ENCODE assay signal across 15 cellular contexts in the genomic region with DNA sequence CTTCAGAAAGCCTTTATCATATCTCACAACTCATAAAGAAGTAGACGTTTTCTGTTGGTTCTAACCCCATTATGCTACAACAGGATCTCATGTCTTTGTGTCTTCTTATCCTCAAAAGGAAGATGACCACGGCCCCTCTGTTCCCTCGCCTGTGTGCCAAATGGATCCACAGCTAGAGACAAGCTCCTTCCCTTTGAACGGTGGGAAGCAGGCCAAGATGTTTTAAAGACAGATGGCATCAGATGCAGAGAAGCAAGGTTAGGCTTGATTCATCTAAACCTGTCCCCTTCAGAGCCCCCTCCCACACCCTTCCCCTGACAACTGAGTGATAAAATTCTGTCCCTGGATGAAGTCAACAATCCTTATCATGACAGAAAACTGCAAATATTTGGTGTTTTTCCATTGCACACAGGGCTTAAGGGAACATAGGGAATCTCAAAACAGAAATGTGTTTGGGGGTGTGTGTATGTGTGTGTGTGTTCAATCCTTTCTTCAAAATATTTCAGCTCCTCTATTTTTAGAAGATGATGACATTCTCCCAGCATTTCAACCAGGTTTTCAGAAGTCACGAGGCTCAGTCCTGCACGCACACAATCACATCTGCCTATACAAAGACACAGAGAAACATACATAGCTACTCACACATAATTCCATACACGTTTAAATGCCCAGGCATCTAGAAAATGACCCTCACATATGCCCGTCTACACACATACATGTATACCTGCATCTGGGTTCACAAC. TPM values are rescaled to one million over a fixed set of nuclear protein-coding genes. Genes with fewer than 3 reads are reported as not detected.
DNase-seq lines count a peak whose midpoint lies in the region; ATAC-seq, FAIRE-seq and TF ChIP-seq lines count a peak whose summit lies in the region.
"Had no signal": no experiment of that assay in that cellular context is flagged by ENCODE, and none has a peak within 500 bp of the region (broad histone marks: within the 10 kb centered on the region; RNA-seq: fewer than 3 reads in every experiment).

No MANE protein-coding gene starts in this region.

- POLR2A ChIA-PET in activated CD4-positive, alpha-beta T cell treated with anti-CD3 and anti-CD28 coated beads, Interleukin-2, amount 10 ng/mL, durations not matched to agents 7 days and 5 days (lab: Charles Lee), result no interaction called here
- POLR2A ChIA-PET in H1 (lab: Charles Lee; ENCODE audit: partially characterized antibody), result no interaction called here

- no peak overlapping the region for H3K4me2 ChIP-seq in H1 (ENCODE audit: insufficient read depth in 1 of 2, low read depth in 2 of 2, low read length in 2 of 2)

- H3K27ac ChIP-seq in H1 (ENCODE audit: low read depth, low read length), result no peak overlapping the region
- peak overlapping the region; percentile 62 for H3K27ac ChIP-seq in muscle layer of duodenum (ENCODE audit: low read length)
- H3K27ac ChIP-seq: epithelial cell of prostate had no signal

- H3K14ac ChIP-seq in H1 (ENCODE audit: insufficient read length), result peak overlapping the region; percentile 90

- in situ Hi-C loops in GM13977 (cut with MboI; ENCODE audit: low pct_unique_long_range_greater_than_20kb, low sequenced_read_pairs, unreplicated experiment), result no loop called here

- H3K9me3 ChIP-seq in H1 (ENCODE audit: insufficient read depth in 2 of 2, low read depth in 1 of 2, low read length in 1 of 2) (no peaks in the 10 kb centered on the region), muscle layer of duodenum (ENCODE audit: control insufficient read depth in 1 of 2, low read length in 2 of 2) (no peaks in the 10 kb centered on the region)

- no peak overlapping the region for H3K4me3 Mint-ChIP-seq in activated CD4-positive, alpha-beta T cell treated with anti-CD3 and anti-CD28 coated beads, Interleukin-2, amount 10 ng/mL, durations not matched to agents 7 days and 5 days
- no peak overlapping the region for H3K4me3 Mint-ChIP-seq in activated CD8-positive, alpha-beta memory T cell treated with anti-CD3 and anti-CD28 coated beads, Interleukin-2, amount 10 ng/mL, durations not matched to agents 7 days and 5 days
- H3K4me3 Mint-ChIP-seq: activated T-cell treated with anti-CD3 and anti-CD28 coated beads, Interleukin-2, amount 50 U/mL, for 4 hours had no signal

- H3K36me3 Mint-ChIP-seq in activated CD4-positive, alpha-beta T cell treated with anti-CD3 and anti-CD28 coated beads, Interleukin-2, amount 10 ng/mL, durations not matched to agents 7 days and 5 days (ENCODE audit: low read depth), result no peaks in the 10 kb centered on the region
- no peaks in the 10 kb centered on the region for H3K36me3 Mint-ChIP-seq in activated CD8-positive, alpha-beta memory T cell treated with anti-CD3 and anti-CD28 coated beads, Interleukin-2, amount 10 ng/mL, durations not matched to agents 7 days and 5 days

- no peaks in the 10 kb centered on the region for H3K23me2 ChIP-seq in H1 (ENCODE audit: low read depth, low read length)

- H3K23ac ChIP-seq in H1 (ENCODE audit: insufficient read length), result no peak overlapping the region

- no peak overlapping the region for H3K4ac ChIP-seq in H1 (replicated peaks; ENCODE audit: insufficient read length, low read depth, low read length)

- H2AFZ ChIP-seq in H1 (ENCODE audit: low read length), result no peak overlapping the region

- no peak for TF ChIP-seq CTCF in H1 (IDR thresholded peaks at IDR 0.05; ENCODE audit: control extremely low read depth in 1 of 3, insufficient read depth in 1 of 3, low read depth in 1 of 3, low read length in 3 of 3)
- TF ChIP-seq CTCF in GM13977 (IDR thresholded peaks at IDR 0.05; ENCODE audit: extremely low read depth, insufficient read depth, missing control alignments), result no peak

- 86% methylated on average over 8 of the region's 8 CpGs; no CpG with 5 or more reads in 1 of the 2 experiments for WGBS in H1 (ENCODE audit: extremely low coverage in 1 of 2, insufficient coverage in 1 of 2, insufficient read length in 1 of 2, insufficient replicate concordance in 2 of 2, low coverage in 1 of 2, low lambda C conversion rate in 2 of 2, missing lambda C conversion rate in 1 of 2), 2 experiments

- no peak for ATAC-seq in activated CD8-positive, alpha-beta memory T cell treated with anti-CD3 and anti-CD28 coated beads, Interleukin-2, amount 10 ng/mL, durations not matched to agents 7 days and 5 days
- ATAC-seq: activated T-cell treated with anti-CD3 and anti-CD28 coated beads, Interleukin-2, amount 50 U/mL, for 4 hours had no signal

- TF ChIP-seq RAD21 in H1 (IDR thresholded peaks at IDR 0.05 in 1 of 2, conservative IDR thresholded peaks at IDR 0.05 in 1 of 2; ENCODE audit: low read depth in 2 of 2, low read length in 2 of 2), result no peak

- no peak overlapping the region for H3K9ac ChIP-seq in H1 (replicated peaks in 1 of 4; ENCODE audit: extremely low read depth in 1 of 4, low read depth in 3 of 4, low read length in 3 of 4)

- H2BK15ac ChIP-seq in H1 (ENCODE audit: low read length), result no peak overlapping the region

- no peaks in the 10 kb centered on the region for H3K27me3 ChIP-seq in H1 (replicated peaks in 1 of 4; ENCODE audit: control insufficient read depth in 3 of 4, extremely low read depth in 1 of 4, insufficient read depth in 3 of 4, low read length in 3 of 4)
- H3K27me3 ChIP-seq in muscle layer of duodenum (ENCODE audit: low read depth, low read length), result no peaks in the 10 kb centered on the region

- H3K4me3 ChIP-seq in H1 (ENCODE audit: extremely low read depth in 1 of 4, insufficient read depth in 2 of 4, low read depth in 3 of 4, low read length in 4 of 4) (no peak overlapping the region), muscle layer of duodenum (ENCODE audit: low read depth in 1 of 2, low read length in 2 of 2) (peak overlapping the region in 1 of 2 donors; percentile 0)

- no peak overlapping the region for H3K18ac ChIP-seq in H1 (ENCODE audit: extremely low read depth, low read length)

- H2AK5ac ChIP-seq in H1 (ENCODE audit: low read depth, low read length), result no peak overlapping the region

- no peaks in the 10 kb centered on the region for H3K79me2 ChIP-seq in H1 (ENCODE audit: control insufficient read depth in 1 of 2, insufficient read depth in 2 of 2, low read length in 2 of 2)

- H4K20me1 ChIP-seq in H1 (replicated peaks in 1 of 2; ENCODE audit: control insufficient read depth in 1 of 2, insufficient read depth in 2 of 2, low read length in 2 of 2), result no peaks in the 10 kb centered on the region

- no peak overlapping the region for H2BK12ac ChIP-seq in H1 (ENCODE audit: low read depth, low read length)

- no peaks in the 10 kb centered on the region for H3K79me1 ChIP-seq in H1 (ENCODE audit: low read depth, low read length)

- no peak overlapping the region for H4K5ac ChIP-seq in H1 (ENCODE audit: insufficient read length, low read depth, low read length)

- H3K56ac ChIP-seq in H1 (replicated peaks; ENCODE audit: insufficient read length, low read depth, low read length), result no peak overlapping the region

- no peak for FAIRE-seq in H1 (lab: Jason Lieb, UNC)

- peaks cover 21% of the 10 kb centered on the region for H3K27me3 Mint-ChIP-seq in activated CD4-positive, alpha-beta T cell treated with anti-CD3 and anti-CD28 coated beads, Interleukin-2, amount 10 ng/mL, durations not matched to agents 7 days and 5 days
- H3K27me3 Mint-ChIP-seq in activated CD8-positive, alpha-beta memory T cell treated with anti-CD3 and anti-CD28 coated beads, Interleukin-2, amount 10 ng/mL, durations not matched to agents 7 days and 5 days, result peaks cover 23% of the 10 kb centered on the region

- no peak for DNase-seq in activated CD4-positive, alpha-beta T cell treated with anti-CD3 and anti-CD28 coated beads, Interleukin-2, amount 10 ng/mL, durations not matched to agents 7 days and 5 days
- no peak for DNase-seq in activated CD4-positive, alpha-beta T cell treated with anti-CD3 and anti-CD28 coated beads for 48 hours
- DNase-seq in H1 (ENCODE audit: low read depth in 1 of 2, low spot score in 2 of 2) (no peak), NCI-H2196 treated with DMSO at 0.1 percent for 48 hours (lab: John Stamatoyannopoulos, UW; ENCODE audit: unreplicated experiment) (no peak), GM13977 (ENCODE audit: low spot score) (no peak), activated gamma-delta T cell treated with Interleukin-2 at 50 U/mL for 16 hours (no peak)
- DNase-seq in activated CD8-positive, alpha-beta memory T cell treated with anti-CD3 and anti-CD28 coated beads, Interleukin-2, amount 10 ng/mL, durations not matched to agents 7 days and 5 days, result no peak
- DNase-seq: 8988T; activated T-cell treated with anti-CD3 and anti-CD28 coated beads, Interleukin-2, amount 50 U/mL, for 4 hours; midbrain; NCI-H1092; NCI-H526 treated with DMSO at 0.1 percent for 48 hours; SIG-M5 had no signal

- no peak overlapping the region for H4K8ac ChIP-seq in H1 (ENCODE audit: extremely low read depth, insufficient read depth, low read length)

- no peak overlapping the region for H2BK120ac ChIP-seq in H1 (replicated peaks; ENCODE audit: low read depth, low read length)

- no peak overlapping the region for H2BK20ac ChIP-seq in H1 (ENCODE audit: low read length)

- TF ChIP-seq POLR2A in H1 (IDR thresholded peaks at IDR 0.05; ENCODE audit: control extremely low read depth in 1 of 2, low read depth in 2 of 2, low read length in 2 of 2), result no peak

- H3K4me1 ChIP-seq in H1 (replicated peaks in 1 of 4; ENCODE audit: control insufficient read depth in 3 of 4, insufficient read depth in 4 of 4, low read length in 3 of 4), result no peaks in the 10 kb centered on the region; a peak in 1 of 7 replicates
- peaks cover 12 to 51% of the 10 kb centered on the region in 2 donors for H3K4me1 ChIP-seq in muscle layer of duodenum (ENCODE audit: control insufficient read depth in 1 of 2, insufficient read depth in 2 of 2, low read length in 2 of 2)

- H3K27ac Mint-ChIP-seq in activated CD4-positive, alpha-beta T cell treated with anti-CD3 and anti-CD28 coated beads, Interleukin-2, amount 10 ng/mL, durations not matched to agents 7 days and 5 days, result peak overlapping the region; percentile 19
- H3K27ac Mint-ChIP-seq in activated CD8-positive, alpha-beta memory T cell treated with anti-CD3 and anti-CD28 coated beads, Interleukin-2, amount 10 ng/mL, durations not matched to agents 7 days and 5 days, result no peak overlapping the region

- H3K36me3 ChIP-seq in H1 (ENCODE audit: control insufficient read depth in 2 of 4, insufficient read depth in 4 of 4, low read length in 3 of 4), result no peaks in the 10 kb centered on the region
- H3K36me3 ChIP-seq in muscle layer of duodenum (ENCODE audit: control insufficient read depth in 1 of 2, insufficient read depth in 2 of 2, low read length in 2 of 2), result no peaks in the 10 kb centered on the region

- H3K9me3 Mint-ChIP-seq in activated CD4-positive, alpha-beta T cell treated with anti-CD3 and anti-CD28 coated beads, Interleukin-2, amount 10 ng/mL, durations not matched to agents 7 days and 5 days, result no peaks in the 10 kb centered on the region
- H3K9me3 Mint-ChIP-seq in activated CD8-positive, alpha-beta memory T cell treated with anti-CD3 and anti-CD28 coated beads, Interleukin-2, amount 10 ng/mL, durations not matched to agents 7 days and 5 days (ENCODE audit: low read depth), result no peaks in the 10 kb centered on the region
- H3K9me3 Mint-ChIP-seq: activated T-cell treated with anti-CD3 and anti-CD28 coated beads, Interleukin-2, amount 50 U/mL, for 4 hours had no signal

- CTCF ChIA-PET in activated CD4-positive, alpha-beta T cell treated with anti-CD3 and anti-CD28 coated beads, Interleukin-2, amount 10 ng/mL, durations not matched to agents 7 days and 5 days (lab: Charles Lee), result interaction anchor here (0.9 to 1.4 kb wide), 3 partner anchors 23 to 64 kb away, joined by 3 read pairs; no protein-coding TSS in a partner anchor
- CTCF ChIA-PET in H1 (lab: Charles Lee; ENCODE audit: partially characterized antibody), result interaction anchor here (0.7 to 2.1 kb wide), 13 partner anchors 12 to 323 kb away, joined by 3 to 8 read pairs (median 3); no protein-coding TSS in a partner anchor
- CTCF ChIA-PET in activated CD8-positive, alpha-beta memory T cell treated with anti-CD3 and anti-CD28 coated beads, Interleukin-2, amount 10 ng/mL, durations not matched to agents 7 days and 5 days (lab: Charles Lee), result interaction anchor here (1.1 to 1.5 kb wide), 2 partner anchors 39 to 111 kb away, joined by 3 to 5 read pairs; no protein-coding TSS in a partner anchor

- no peak overlapping the region for H4K91ac ChIP-seq in H1 (replicated peaks; ENCODE audit: insufficient read length, low read length)

- H2BK5ac ChIP-seq in H1 (ENCODE audit: low read depth, low read length), result no peak overlapping the region

- TF ChIP-seq EP300 in H1 (IDR thresholded peaks at IDR 0.05; ENCODE audit: borderline replicate concordance in 1 of 2, low read depth in 2 of 2, low read length in 2 of 2), result no peak

- H3K4me1 Mint-ChIP-seq in activated CD4-positive, alpha-beta T cell treated with anti-CD3 and anti-CD28 coated beads, Interleukin-2, amount 10 ng/mL, durations not matched to agents 7 days and 5 days, result no peaks in the 10 kb centered on the region
- H3K4me1 Mint-ChIP-seq in activated CD8-positive, alpha-beta memory T cell treated with anti-CD3 and anti-CD28 coated beads, Interleukin-2, amount 10 ng/mL, durations not matched to agents 7 days and 5 days, result no peaks in the 10 kb centered on the region

RNA-seq across cellular contexts. Expression of a gene that starts 27.8 kb away (rescaled TPM):
- not detected for total RNA-seq in activated CD4-positive, alpha-beta T cell treated with anti-CD3 and anti-CD28 coated beads, Interleukin-2, amount 10 ng/mL, durations not matched to agents 7 days and 5 days
- 0.27 and 0.32 TPM in 2 replicates for total RNA-seq in H1 (2021; fragmentation: NEBNext Ultra II Directional; extraction: Animal tissue kit (Norgen Biotek cat#: 25700))
- polyA plus RNA-seq in H1 (2011; rRNA removed), result 0.17 and 0.20 TPM in 2 replicates
- 0.12 TPM for polyA plus RNA-seq in H1 (2011; cell fraction: cytosol; rRNA removed)
- 0.24 TPM for polyA plus RNA-seq in H1 (2011; cell fraction: nucleus; rRNA removed)
- polyA plus RNA-seq in H1 (2012, experiment 1 of 2), result 0.12 to 0.33 TPM (median 0.15 TPM) in 4 replicates
- 0.38 TPM for polyA plus RNA-seq in H1 (2012, experiment 2 of 2)
- 0.22 TPM for polyA plus RNA-seq in H1 (2013, experiment 1 of 2)
- polyA plus RNA-seq in H1 (2013, experiment 2 of 2), result 0.31 TPM
- 0.41 and 0.54 TPM in 2 replicates for polyA minus RNA-seq in H1 (2011; rRNA and poly(A)+ RNA removed)
- not detected for polyA minus RNA-seq in H1 (2011; cell fraction: cytosol; rRNA and poly(A)+ RNA removed)
- polyA minus RNA-seq in H1 (2011; cell fraction: nucleus; rRNA and poly(A)+ RNA removed), result not detected
- under 1 TPM in 1 of 2 experiments, not detected in 1; 0.19 TPM for total RNA-seq in activated CD8-positive, alpha-beta memory T cell treated with anti-CD3 and anti-CD28 coated beads, Interleukin-2, amount 10 ng/mL, durations not matched to agents 7 days and 5 days
